1 cellular context compared by ENCODE assay signal in genomic region chr5:9851458-9851857, GRCh38.
TF ChIP-seq lines count a peak whose summit lies in the region.

No MANE protein-coding gene starts in this region.

TF ChIP-seq in IMR-90, 13 proteins besides CTCF, POLR2A, EP300 and RAD21:
- TF ChIP-seq RCOR1 (IDR thresholded peaks at IDR 0.05; ENCODE audit: insufficient replicate concordance, low read length) (peak; percentile 52), SMC3 (IDR thresholded peaks at IDR 0.05; ENCODE audit: low read depth, low read length) (peak; percentile 46), MXI1 (IDR thresholded peaks at IDR 0.05; ENCODE audit: borderline replicate concordance, low read depth, low read length) (no peak), ELK1 (IDR thresholded peaks at IDR 0.05; ENCODE audit: borderline replicate concordance, low read depth, low read length) (no peak), FOS (IDR thresholded peaks at IDR 0.05; ENCODE audit: low read depth, low read length) (peak; percentile 66), CHD1 (IDR thresholded peaks at IDR 0.05; ENCODE audit: low read depth, low read length) (no peak), MAFK (IDR thresholded peaks at IDR 0.05; ENCODE audit: low read depth, low read length) (no peak), USF2 (IDR thresholded peaks at IDR 0.05; ENCODE audit: low read depth, low read length) (no peak), NFE2L2 (IDR thresholded peaks at IDR 0.05; ENCODE audit: low read depth, low read length) (no peak)
